25 cellular contexts compared by ENCODE assay signal in the genomic region with DNA sequence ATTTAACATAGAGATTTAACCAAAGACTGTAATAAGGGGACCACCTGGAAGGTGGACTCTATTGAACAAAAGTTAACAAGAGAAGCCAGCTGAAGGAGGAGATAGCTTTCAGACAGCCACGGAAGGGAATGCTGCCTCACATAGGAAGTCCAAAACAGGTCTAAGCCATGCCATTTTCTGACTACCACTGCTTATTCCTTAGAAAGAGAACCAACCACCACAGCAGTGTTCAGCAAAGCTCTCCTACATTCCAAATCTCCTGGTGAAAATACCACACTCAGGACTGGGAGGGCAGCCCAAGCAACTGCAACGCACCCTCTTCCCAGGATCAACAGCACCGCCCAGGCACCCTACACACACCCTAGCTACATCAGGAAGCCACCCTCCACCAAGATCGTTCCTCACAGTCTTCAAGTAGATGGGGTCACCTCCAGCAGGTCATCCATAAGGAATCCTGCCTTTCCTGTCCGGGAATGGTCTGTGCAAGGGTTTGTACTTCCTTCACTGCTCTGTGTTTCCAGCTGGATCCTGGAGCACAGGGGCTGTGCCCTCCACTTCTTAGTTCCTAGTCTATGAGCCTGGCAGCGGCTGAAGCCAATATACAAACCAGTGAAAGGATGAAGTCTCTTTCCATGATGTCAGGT. TPM values are rescaled to one million over a fixed set of nuclear protein-coding genes. Genes with fewer than 3 reads are reported as not detected.
DNase-seq lines count a peak whose midpoint lies in the region; ATAC-seq and TF ChIP-seq lines count a peak whose summit lies in the region.
"Had no signal": no experiment of that assay in that cellular context is flagged by ENCODE, and none has a peak within 500 bp of the region (broad histone marks: within the 10 kb centered on the region; RNA-seq: fewer than 3 reads in every experiment).

No MANE protein-coding gene starts in this region.

- no peaks in the 10 kb centered on the region for H3K27me3 ChIP-seq in SK-N-SH (ENCODE audit: insufficient read depth)
- H3K27me3 ChIP-seq in sigmoid colon = no peaks in the 10 kb centered on the region
- no peaks in the 10 kb centered on the region for H3K27me3 ChIP-seq in MG63
- no peaks in the 10 kb centered on the region for H3K27me3 ChIP-seq in GM23248 (replicated peaks; ENCODE audit: insufficient read depth)

- H3K4me1 Mint-ChIP-seq in mesothelial cell of epicardium = peaks cover 39% of the 10 kb centered on the region

- H3K27me3 Mint-ChIP-seq in mesothelial cell of epicardium (ENCODE audit: low read depth) = no peaks in the 10 kb centered on the region

- peak overlapping the region in 1 of 2 experiments; percentile 4; a peak in 1 of 4 replicates for H3K27ac ChIP-seq in SK-N-SH (ENCODE audit: low read depth in 2 of 2, low read length in 1 of 2)
- peak overlapping the region; percentile 91; the same call in 1 of the 2 replicates for H3K27ac ChIP-seq in VCaP
- H3K27ac ChIP-seq in sigmoid colon = no peak overlapping the region
- H3K27ac ChIP-seq in GM23248 = no peak overlapping the region
- H3K27ac ChIP-seq: gastrocnemius medialis, KMS-11, thoracic aorta had no signal

- H3K9me3 Mint-ChIP-seq in mesothelial cell of epicardium = no peaks in the 10 kb centered on the region
- H3K9me3 Mint-ChIP-seq: activated CD8-positive, alpha-beta T cell treated with anti-CD3 and anti-CD28 coated beads for 36 hours; naive B cell; stimulated activated memory B cell treated with anti-CD40 and anti-IgM and Interleukin-4, amounts not matched to agents 10 μg/mL and 1 μg/mL and 100 μg/mL, for 72 hours had no signal

- H3K9ac ChIP-seq in SK-N-SH = no peak overlapping the region
- no peak overlapping the region for H3K9ac ChIP-seq in GM23248
- H3K9ac ChIP-seq: KMS-11 had no signal

- TF ChIP-seq CTCF in SK-N-SH (IDR thresholded peaks at IDR 0.05) (no peak), VCaP (conservative IDR thresholded peaks at IDR 0.05) (no peak), mesothelial cell of epicardium (IDR thresholded peaks at IDR 0.05; ENCODE audit: unreplicated experiment) (no peak), sigmoid colon (IDR thresholded peaks at IDR 0.05) (no peak)

- H4K20me1 ChIP-seq in SK-N-SH (ENCODE audit: insufficient read depth) = peaks cover 26% of the 10 kb centered on the region
- H4K20me1 ChIP-seq in GM23248 (ENCODE audit: insufficient read depth) = no peaks in the 10 kb centered on the region

- H3K4me3 ChIP-seq in SK-N-SH (ENCODE audit: low read depth in 2 of 2, low read length in 1 of 2) (no peak overlapping the region), sigmoid colon (no peak overlapping the region), MG63 (no peak overlapping the region), GM23248 (no peak overlapping the region)
- H3K4me3 ChIP-seq: gastrocnemius medialis, thoracic aorta had no signal

- ATAC-seq in SK-N-SH treated with all-trans-retinoic acid at 6 μM for 48 hours = no peak
- no peak for ATAC-seq in HG03432 (IDR thresholded peaks at IDR 0.05; ENCODE audit: unreplicated experiment)
- ATAC-seq: activated CD8-positive, alpha-beta T cell treated with anti-CD3 and anti-CD28 coated beads for 36 hours; gastrocnemius medialis; stimulated activated memory B cell treated with anti-CD40 and anti-IgM and Interleukin-4, amounts not matched to agents 10 μg/mL and 1 μg/mL and 100 μg/mL, for 72 hours had no signal

- H3F3A ChIP-seq in SK-N-SH (replicated peaks; ENCODE audit: insufficient read depth) = peaks cover 5% of the 10 kb centered on the region
- peaks cover 11% of the 10 kb centered on the region for H3F3A ChIP-seq in GM23248 (ENCODE audit: insufficient read depth)

- no peak overlapping the region for H3K27ac Mint-ChIP-seq in mesothelial cell of epicardium
- H3K27ac Mint-ChIP-seq: activated CD8-positive, alpha-beta T cell treated with anti-CD3 and anti-CD28 coated beads for 36 hours; CD4-positive, CD25-positive, alpha-beta regulatory T cell; naive B cell; stimulated activated memory B cell treated with anti-CD40 and anti-IgM and Interleukin-4, amounts not matched to agents 10 μg/mL and 1 μg/mL and 100 μg/mL, for 72 hours had no signal

- H3K79me2 ChIP-seq in SK-N-SH (ENCODE audit: insufficient read depth) = peaks cover 65% of the 10 kb centered on the region
- H3K79me2 ChIP-seq in GM23248 (ENCODE audit: insufficient read depth) = peaks cover 67% of the 10 kb centered on the region

- peak overlapping the region; percentile 95 for H3K4me3 Mint-ChIP-seq in mesothelial cell of epicardium
- H3K4me3 Mint-ChIP-seq: stimulated activated memory B cell treated with anti-CD40 and anti-IgM and Interleukin-4, amounts not matched to agents 10 μg/mL and 1 μg/mL and 100 μg/mL, for 72 hours had no signal

- no peaks in the 10 kb centered on the region for H3K9me2 ChIP-seq in SK-N-SH
- H3K9me2 ChIP-seq in GM23248 (ENCODE audit: insufficient read depth) = no peaks in the 10 kb centered on the region

- H3K36me3 Mint-ChIP-seq in mesothelial cell of epicardium = no peaks in the 10 kb centered on the region
- H3K36me3 Mint-ChIP-seq: CD4-positive, CD25-positive, alpha-beta regulatory T cell; naive B cell; stimulated activated memory B cell treated with anti-CD40 and anti-IgM and Interleukin-4, amounts not matched to agents 10 μg/mL and 1 μg/mL and 100 μg/mL, for 72 hours had no signal

- H3K4me2 ChIP-seq in SK-N-SH (no peak overlapping the region), GM23248 (ENCODE audit: unreplicated experiment) (no peak overlapping the region)

- H3K36me3 ChIP-seq in SK-N-SH (replicated peaks in 1 of 2; ENCODE audit: control insufficient read depth in 1 of 2, insufficient read depth in 2 of 2, low read length in 1 of 2) (peaks cover 0 to 7% of the 10 kb centered on the region in 2 experiments), sigmoid colon (no peaks in the 10 kb centered on the region), MG63 (no peaks in the 10 kb centered on the region), GM23248 (ENCODE audit: low read depth) (peaks cover 3% of the 10 kb centered on the region; the same call in 1 of the 2 replicates)
- H3K36me3 ChIP-seq: gastrocnemius medialis, thoracic aorta had no signal

- TF ChIP-seq EP300 in SK-N-SH (IDR thresholded peaks at IDR 0.05; ENCODE audit: borderline replicate concordance in 1 of 2, low read depth in 1 of 2, low read length in 1 of 2) (no peak), sigmoid colon (IDR thresholded peaks at IDR 0.05) (no peak)

- TF ChIP-seq POLR2A in sigmoid colon (IDR thresholded peaks at IDR 0.05) = no peak

- CTCF ChIA-PET in SK-N-SH (lab: Yijun Ruan, JAX) = interaction anchor here (0.6 to 5.6 kb wide), 9 partner anchors 8 to 96 kb away, joined by 3 to 65 read pairs (median 3); no protein-coding TSS in a partner anchor

- intact Hi-C loops in sigmoid colon (cut with DNase I) = no loop called here

- H3K4me1 ChIP-seq in SK-N-SH (ENCODE audit: control insufficient read depth in 1 of 2, insufficient read depth in 2 of 2, low read depth in 1 of 2, low read length in 1 of 2) (peaks cover 0 to 46% of the 10 kb centered on the region in 2 experiments; a peak in 3 of 4 replicates), sigmoid colon (peaks cover 0 to 21% (median 17%) of the 10 kb centered on the region in 4 donors), GM23248 (ENCODE audit: insufficient read depth) (peaks cover 19% of the 10 kb centered on the region; the same call in 1 of the 2 replicates)

- H3K9me3 ChIP-seq in SK-N-SH (no peaks in the 10 kb centered on the region), sigmoid colon (no peaks in the 10 kb centered on the region), MG63 (no peaks in the 10 kb centered on the region), GM23248 (ENCODE audit: low read depth) (no peaks in the 10 kb centered on the region)
- H3K9me3 ChIP-seq: gastrocnemius medialis, thoracic aorta had no signal

- in situ Hi-C loops in GM23248 (cut with MboI) = no loop called here

- WGBS in SK-N-SH (ENCODE audit: low lambda C conversion rate) = 96% methylated on average over 6 of the region's 6 CpGs
- WGBS in sigmoid colon, 2 donors = 82 to 86% methylated on average over 6 of the region's 6 CpGs
- WGBS in GM23248 (ENCODE audit: low coverage in 1 of 2, low lambda C conversion rate in 2 of 2, missing lambda C conversion rate in 2 of 2), 2 experiments = 87 to 88% methylated on average over 6 of the region's 6 CpGs

- DNase-seq in SK-N-SH (peak; percentile 12), mesothelial cell of epicardium (ENCODE audit: low spot score in 2 of 2, unreplicated experiment in 2 of 2) (no peak), sigmoid colon (no peak), MG63 (no peak), GM23248 (no peak)
- DNase-seq: activated CD4-positive, CD25-positive, alpha-beta regulatory T cell; activated naive CD4-positive, alpha-beta T cell; activated T-cell treated with anti-CD3 and anti-CD28 coated beads, Interleukin-2, amount 50 U/mL, for 1 hour; amygdala; central memory CD4-positive, alpha-beta T cell; DMS79; gastrocnemius medialis; GOT3; kidney; naive B cell; NCI-H2081; stimulated activated CD4-positive, alpha-beta T cell treated with anti-CD3 and anti-CD28 coated beads, Interleukin-1b, Interleukin-23, amount 100 ng/mL, for 48 hours had no signal

- H2AFZ ChIP-seq in SK-N-SH (ENCODE audit: low read depth) (no peak overlapping the region), GM23248 (no peak overlapping the region)

- TF ChIP-seq RAD21 in SK-N-SH (IDR thresholded peaks at IDR 0.05; ENCODE audit: low read length) = no peak

- POLR2A ChIA-PET in SK-N-SH (lab: Yijun Ruan, JAX) = interaction anchor here (1.0 kb wide), 2 partner anchors 11 to 88 kb away, joined by 3 read pairs; no protein-coding TSS in a partner anchor

TF ChIP-seq in SK-N-SH treated with all-trans-retinoic acid at 6 μM for 48 hours, 23 proteins besides CTCF, POLR2A, EP300 and RAD21 (continues in another document):
- no peak for TF ChIP-seq ARNTL (CRISPR knock-in tag; IDR thresholded peaks at IDR 0.05; ENCODE audit: borderline replicate concordance, low read depth)

RNA-seq across cellular contexts. Expression of a gene that starts 2.5 kb away (rescaled TPM):
- polyA plus RNA-seq in SK-N-SH (2012; rRNA removed) = 3.0 and 3.6 TPM in 2 replicates
- polyA plus RNA-seq in SK-N-SH (2012; cell fraction: cytosol; rRNA removed) = 3.3 and 4.1 TPM in 2 replicates
- polyA plus RNA-seq in SK-N-SH (2012; cell fraction: nucleus; rRNA removed) = 5.3 and 5.7 TPM in 2 replicates
- 33.9 to 34.8 TPM (median 34.1 TPM) in 3 replicates for total RNA-seq in mesothelial cell of epicardium
- 1 to 10 TPM; 1.1 to 3.0 (median 1.2) TPM for total RNA-seq in sigmoid colon
- under 1 TPM; under 0.01 to 0.90 (median 0.23) TPM for polyA plus RNA-seq in sigmoid colon
- total RNA-seq in MG63 (2014; rRNA removed; shearing (Covaris generic); ENCODE audit: low replicate concordance) = 0.57 and 1.1 TPM in 2 replicates
- total RNA-seq in GM23248 (2014; rRNA removed; shearing (Covaris generic)) = 3.0 and 4.2 TPM in 2 replicates
- polyA plus RNA-seq in GM23248 (2016; fragmentation: Nextera tagmentation; extraction: Ambion mirVana) = 2.1 and 2.2 TPM in 2 replicates
- polyA plus RNA-seq: CD4-positive, CD25-positive, alpha-beta regulatory T cell had no signal

RNA-seq across cellular contexts. Expression of a gene that starts 57.2 kb away (rescaled TPM):
- polyA plus RNA-seq in SK-N-SH (2012; rRNA removed) (9.7 and 14.5 TPM in 2 replicates), sigmoid colon (1 to 10 TPM in 1 of 3 donors, under 1 TPM in 1, not detected in 1; 0.92 to 1.9 TPM), GM23248 (2016; fragmentation: Nextera tagmentation; extraction: Ambion mirVana) (8.8 and 9.8 TPM in 2 replicates)
- 9.1 and 10.8 TPM in 2 replicates for polyA plus RNA-seq in SK-N-SH (2012; cell fraction: cytosol; rRNA removed)
- polyA plus RNA-seq in SK-N-SH (2012; cell fraction: nucleus; rRNA removed) = 27.2 TPM in 2 replicates
- total RNA-seq in mesothelial cell of epicardium (1.7 to 2.2 TPM (median 1.9 TPM) in 3 replicates), sigmoid colon (10 to 100 TPM; 11.8 to 27.7 (median 17.0) TPM)
- total RNA-seq in MG63 (2014; rRNA removed; shearing (Covaris generic); ENCODE audit: low replicate concordance) = 3.5 and 4.3 TPM in 2 replicates
- 10.9 TPM in 2 replicates for total RNA-seq in GM23248 (2014; rRNA removed; shearing (Covaris generic))
